In the genomic region with DNA sequence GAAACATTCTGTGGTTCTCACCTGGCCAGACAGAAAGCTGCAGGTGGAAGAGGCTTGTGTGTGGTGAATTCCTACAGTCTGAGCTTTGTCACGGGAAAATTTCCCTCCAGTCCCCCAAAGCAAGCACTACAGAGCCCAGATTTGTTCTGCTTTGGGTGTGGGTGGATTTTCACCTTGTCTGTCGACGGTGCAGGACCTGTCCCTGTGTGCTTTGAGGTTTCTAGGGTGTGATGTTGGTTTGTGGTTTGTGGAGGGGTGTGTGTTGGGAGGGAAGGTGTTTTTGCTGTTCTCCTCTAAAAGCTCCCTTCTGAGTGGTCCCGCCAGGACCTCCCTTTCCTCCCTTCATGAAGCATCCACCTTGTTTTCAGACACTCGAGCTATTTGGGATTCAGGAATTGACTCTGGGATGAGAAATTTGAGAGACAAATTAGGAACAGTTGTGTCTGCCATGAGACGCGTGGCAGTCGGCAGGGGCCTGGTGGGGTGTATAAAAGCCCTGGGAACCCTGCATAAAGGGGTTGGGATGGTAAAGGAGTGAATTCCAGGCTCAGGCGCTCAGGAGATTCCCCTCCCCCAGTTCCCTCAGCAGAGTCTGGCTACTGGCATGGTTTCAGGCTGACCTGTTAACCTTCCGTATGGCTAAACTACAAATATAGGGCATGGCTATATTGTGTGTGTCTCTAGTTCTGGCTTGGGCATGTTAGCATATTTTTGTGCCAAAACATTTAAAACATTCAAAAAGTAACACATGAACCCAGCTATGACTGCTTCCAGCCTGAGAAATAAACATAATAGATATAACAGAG, we compare ENCODE assay signal across 8 cellular contexts.
A peak's percentile ranks its signal among the peaks of the same experiment; 100 is the strongest.
DNase-seq lines count a peak whose midpoint lies in the region; ATAC-seq, FAIRE-seq and TF ChIP-seq lines count a peak whose summit lies in the region.

No MANE protein-coding gene starts in this region.

- FAIRE-seq in GM12878 (lab: Jason Lieb, UNC), result peak; percentile 35

- WGBS in GM12878 (ENCODE audit: insufficient coverage, insufficient replicate concordance, low lambda C conversion rate, missing lambda C conversion rate), result 35% methylated on average over 9 of the region's 10 CpGs

- peak; percentile 51 for ATAC-seq in GM12878
- ATAC-seq in natural killer cell treated with Interleukin-12 subunit alpha and Interleukin-12 subunit beta and Interleukin-15 and Interleukin-18, amount 100 ng/mL, for 72 hours, result peak; percentile 21 to 41
- ATAC-seq in GM19397 (IDR thresholded peaks at IDR 0.05; ENCODE audit: unreplicated experiment), result no peak
- ATAC-seq in HG03521 (IDR thresholded peaks at IDR 0.05; ENCODE audit: unreplicated experiment), result no peak

- H3K4me1 ChIP-seq in Loucy (ENCODE audit: insufficient read depth, low read length, poor library complexity, severe bottlenecking) (peaks cover 59% of the 10 kb centered on the region), GM12878 (ENCODE audit: control insufficient read depth, insufficient read depth, low read length) (peaks cover 68% of the 10 kb centered on the region), uterus (peaks cover 0 to 3% of the 10 kb centered on the region in 2 donors)

- no peak for TF ChIP-seq POLR2A in GM12878 (IDR thresholded peaks at IDR 0.05; ENCODE audit: low read depth, low read length)
- no peak for TF ChIP-seq POLR2A in uterus (IDR thresholded peaks at IDR 0.05)

- SMC1A ChIA-PET in GM12878 (lab: Charles Lee; ENCODE audit: uncharacterized antibody, unreplicated experiment), result interaction anchor here (0.7 to 6.7 kb wide), 9 partner anchors 9 to 88 kb away, joined by 3 to 66 read pairs (median 6); no protein-coding TSS in a partner anchor

- TSS peak; percentile 54 for BruUV-seq in GM12878 (replicated peaks; lab: Mats Ljungman, UMichigan)

- H3K27ac ChIP-seq in GM12878 (ENCODE audit: control insufficient read depth, insufficient read depth) (peak overlapping the region; percentile 95), uterus (peak overlapping the region in 1 of 2 donors; percentile 38)

- TF ChIP-seq CTCF in Loucy (conservative IDR thresholded peaks at IDR 0.05; ENCODE audit: low read length), result no peak
- no peak for TF ChIP-seq CTCF in GM12878 (IDR thresholded peaks at IDR 0.05 in 2 of 3, conservative IDR thresholded peaks at IDR 0.05 in 1 of 3; ENCODE audit: control insufficient read depth in 2 of 3, extremely low read depth in 1 of 3, insufficient read depth in 1 of 3, low read depth in 3 of 3, low read length in 3 of 3)
- no peak for TF ChIP-seq CTCF in uterus (IDR thresholded peaks at IDR 0.05)

- H2AFZ ChIP-seq in Loucy (ENCODE audit: low read length) (no peak overlapping the region), GM12878 (ENCODE audit: control insufficient read depth, low read depth, low read length) (no peak overlapping the region)

- intact Hi-C loops in GM12878 (cut with micrococcal nuclease; ENCODE audit: unreplicated experiment) (no loop called here), uterus (cut with DNase I; ENCODE audit: low total_unique reads) (no loop called here)

- peaks cover 81 to 84% of the 10 kb centered on the region in 2 donors for H3K4me1 Mint-ChIP-seq in natural killer cell treated with Interleukin-12 subunit alpha and Interleukin-12 subunit beta and Interleukin-15 and Interleukin-18, amount 100 ng/mL, for 72 hours (ENCODE audit: low read depth in 2 of 2)

- TF ChIP-seq RAD21 in GM12878 (IDR thresholded peaks at IDR 0.05; ENCODE audit: insufficient read depth, low read depth, low read length), result no peak

- H3K9ac ChIP-seq in Loucy (ENCODE audit: low read depth, low read length, poor library complexity, severe bottlenecking) (no peak overlapping the region), GM12878 (ENCODE audit: control insufficient read depth, insufficient read depth, low read length) (peak overlapping the region; percentile 69)

- no peaks in the 10 kb centered on the region for H3F3A ChIP-seq in Loucy (ENCODE audit: low read depth)

- H3K9me2 ChIP-seq in Loucy (replicated peaks; ENCODE audit: low read depth, low read length), result no peaks in the 10 kb centered on the region

- no peaks in the 10 kb centered on the region for H3K27me3 ChIP-seq in Loucy (ENCODE audit: insufficient read depth, low read length, poor library complexity, severe bottlenecking)
- H3K27me3 ChIP-seq in GM12878 (replicated peaks in 1 of 2; ENCODE audit: control insufficient read depth in 2 of 2, insufficient read depth in 2 of 2, low read length in 1 of 2), result no peaks in the 10 kb centered on the region
- no peaks in the 10 kb centered on the region for H3K27me3 ChIP-seq in uterus

- H3K79me2 ChIP-seq in Loucy (ENCODE audit: insufficient read depth, low read length), result peaks cover 100% of the 10 kb centered on the region
- H3K79me2 ChIP-seq in GM12878 (ENCODE audit: control insufficient read depth, insufficient read depth, low read length), result peaks cover 59% of the 10 kb centered on the region

- H3K36me3 Mint-ChIP-seq in natural killer cell treated with Interleukin-12 subunit alpha and Interleukin-12 subunit beta and Interleukin-15 and Interleukin-18, amount 100 ng/mL, for 72 hours, result peaks cover 4% of the 10 kb centered on the region

- peak in 1 of 2 experiments; percentile 65; a peak in 1 of 4 replicates for TF ChIP-seq EP300 in GM12878 (IDR thresholded peaks at IDR 0.05; ENCODE audit: borderline replicate concordance in 1 of 2, control insufficient read depth in 1 of 2, low read depth in 2 of 2, low read length in 2 of 2)

- peak overlapping the region; percentile 85 for H3K4me3 Mint-ChIP-seq in natural killer cell treated with Interleukin-12 subunit alpha and Interleukin-12 subunit beta and Interleukin-15 and Interleukin-18, amount 100 ng/mL, for 72 hours

- CTCF ChIA-PET in GM12878 (lab: Yijun Ruan, JAX), result interaction anchor here (0.6 to 15.3 kb wide), 5 partner anchors 16 to 1956 kb away, joined by 3 to 135 read pairs (median 6); partner anchors contain the start of gene NCL

- no peaks in the 10 kb centered on the region for H3K27me3 Mint-ChIP-seq in natural killer cell treated with Interleukin-12 subunit alpha and Interleukin-12 subunit beta and Interleukin-15 and Interleukin-18, amount 100 ng/mL, for 72 hours

- RAD21 ChIA-PET in GM12878 (lab: Charles Lee; ENCODE audit: unreplicated experiment), result interaction anchor here (0.6 to 6.3 kb wide), 6 partner anchors 13 to 277 kb away, joined by 3 to 28 read pairs (median 6); partner anchors contain the start of gene DGKD

- DNase-seq in G401 (ENCODE audit: low spot score) (peak; percentile 76), GM12878 (ENCODE audit: low read depth, low spot score) (peak; percentile 52), foreskin melanocyte (no peak), uterus (no peak)
- DNase-seq in natural killer cell treated with Interleukin-12 subunit alpha and Interleukin-12 subunit beta and Interleukin-15 and Interleukin-18, amount 100 ng/mL, for 72 hours (ENCODE audit: low spot score), result no peak

- POLR2A ChIA-PET in GM12878 (lab: Charles Lee), result interaction anchor here (0.5 to 2.6 kb wide), 3 partner anchors 10 to 465 kb away, joined by 3 to 7 read pairs (median 3); no protein-coding TSS in a partner anchor

- in situ Hi-C loops in G401 (cut with HindIII; ENCODE audit: low sequenced_read_pairs), result no loop called here
- in situ Hi-C loops in GM12878 (cut with MboI), result no loop called here

- H3K4me2 ChIP-seq in Loucy (ENCODE audit: low read depth, low read length, poor library complexity, severe bottlenecking) (peak overlapping the region; percentile 15), GM12878 (ENCODE audit: control insufficient read depth, insufficient read depth) (peak overlapping the region; percentile 99)

- H3K36me3 ChIP-seq in Loucy (ENCODE audit: insufficient read depth, low read length), result peaks cover 28% of the 10 kb centered on the region; the same call in 1 of the 2 replicates
- 0 out of 4 replicates have a peak, but pooled peaks cover 0 to 19% of the 10 kb centered on the region in 2 experiments for H3K36me3 ChIP-seq in GM12878 (ENCODE audit: control insufficient read depth in 2 of 2, insufficient read depth in 2 of 2, low read length in 1 of 2)
- no peaks in the 10 kb centered on the region for H3K36me3 ChIP-seq in uterus

- H4K20me1 ChIP-seq in Loucy (ENCODE audit: insufficient read depth, low read length, poor library complexity, severe bottlenecking) (peaks cover 47% of the 10 kb centered on the region), GM12878 (ENCODE audit: control insufficient read depth, insufficient read depth) (no peaks in the 10 kb centered on the region)

- no peaks in the 10 kb centered on the region for H3K9me3 Mint-ChIP-seq in natural killer cell treated with Interleukin-12 subunit alpha and Interleukin-12 subunit beta and Interleukin-15 and Interleukin-18, amount 100 ng/mL, for 72 hours

- H3K4me3 ChIP-seq in Loucy (ENCODE audit: low read length, poor library complexity, severe bottlenecking) (no peak overlapping the region), GM12878 (peak overlapping the region; percentile 74), uterus (no peak overlapping the region)

- no peaks in the 10 kb centered on the region for H3K9me3 ChIP-seq in Loucy (ENCODE audit: insufficient read depth, low read depth, low read length)
- H3K9me3 ChIP-seq in GM12878 (replicated peaks; ENCODE audit: control insufficient read depth, insufficient read depth, low read length), result peaks cover 2% of the 10 kb centered on the region; the same call in 2 of the 3 replicates
- H3K9me3 ChIP-seq in uterus, result no peaks in the 10 kb centered on the region

- peak overlapping the region; percentile 79 to 90 for H3K27ac Mint-ChIP-seq in natural killer cell treated with Interleukin-12 subunit alpha and Interleukin-12 subunit beta and Interleukin-15 and Interleukin-18, amount 100 ng/mL, for 72 hours

TF ChIP-seq in GM12878, 131 proteins besides CTCF, POLR2A, EP300 and RAD21 (continues in another document):
- TF ChIP-seq ATF7 (IDR thresholded peaks at IDR 0.05; ENCODE audit: low read depth) (no peak), TBL1XR1 (IDR thresholded peaks at IDR 0.05; ENCODE audit: low read depth, low read length) (0 out of 2 replicates have a peak, but pooled peaks have one; percentile 17), LARP7 (IDR thresholded peaks at IDR 0.05) (no peak)
- TF ChIP-seq, protein P1, sequence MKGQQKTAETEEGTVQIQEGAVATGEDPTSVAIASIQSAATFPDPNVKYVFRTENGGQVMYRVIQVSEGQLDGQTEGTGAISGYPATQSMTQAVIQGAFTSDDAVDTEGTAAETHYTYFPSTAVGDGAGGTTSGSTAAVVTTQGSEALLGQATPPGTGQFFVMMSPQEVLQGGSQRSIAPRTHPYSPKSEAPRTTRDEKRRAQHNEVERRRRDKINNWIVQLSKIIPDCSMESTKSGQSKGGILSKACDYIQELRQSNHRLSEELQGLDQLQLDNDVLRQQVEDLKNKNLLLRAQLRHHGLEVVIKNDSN (IDR thresholded peaks at IDR 0.05; ENCODE audit: borderline replicate concordance, extremely low read length, insufficient read depth, low read depth, low read length), result no peak

Comparison
In these comparisons a context has a peak if more than half of its experiments do, and no peak if none do; other contexts are left out.
1. DNase-seq: peak in G401 (single experiment) and GM12878 (single experiment); none in natural killer cell treated with Interleukin-12 subunit alpha and Interleukin-12 subunit beta and Interleukin-15 and Interleukin-18, amount 100 ng/mL, for 72 hours (single experiment), foreskin melanocyte (single experiment) and uterus (0 of 2).
2. ATAC-seq: peak in GM12878 (single experiment) and natural killer cell treated with Interleukin-12 subunit alpha and Interleukin-12 subunit beta and Interleukin-15 and Interleukin-18, amount 100 ng/mL, for 72 hours (2 of 2); none in GM19397 (single experiment) and HG03521 (single experiment).